In the genomic region with DNA sequence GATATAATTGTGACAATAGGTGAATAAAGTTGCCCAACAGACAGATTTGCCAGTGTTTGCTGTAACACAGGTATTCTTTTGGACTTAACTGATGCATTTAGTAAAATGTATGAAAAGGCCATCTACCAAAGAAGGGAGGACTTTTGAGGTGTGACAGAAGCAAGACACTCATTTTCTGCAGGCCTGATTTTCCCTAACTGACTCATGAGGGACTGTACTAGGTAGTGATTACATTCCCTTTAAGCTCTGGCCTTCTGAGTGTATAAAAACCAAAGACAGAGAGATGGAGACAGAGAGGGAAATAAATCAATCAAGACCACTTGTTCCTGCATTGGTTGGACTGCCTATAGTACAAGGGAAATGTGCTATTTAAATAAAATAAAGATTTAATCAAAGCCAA, we compare ENCODE assay signal across 35 cellular contexts.
"Had no signal": no experiment of that assay in that cellular context is flagged by ENCODE, and none has a peak within 500 bp of the region (broad histone marks: within the 10 kb centered on the region; RNA-seq: fewer than 3 reads in every experiment).

No MANE protein-coding gene starts in this region.

- H3K4me3 Mint-ChIP-seq: activated CD4-positive, alpha-beta T cell treated with anti-CD3 and anti-CD28 coated beads for 36 hours; activated CD4-positive, alpha-beta T cell treated with anti-CD3 and anti-CD28 coated beads, Interleukin-2, amount 10 ng/mL, durations not matched to agents 7 days and 5 days; activated CD8-positive, alpha-beta T cell treated with anti-CD3 and anti-CD28 coated beads for 36 hours; activated naive CD4-positive, alpha-beta T cell treated with anti-CD3 and anti-CD28 coated beads for 36 hours; activated naive CD8-positive, alpha-beta T cell treated with anti-CD3 and anti-CD28 coated beads for 36 hours; activated T-cell treated with anti-CD3 and anti-CD28 coated beads, Interleukin-2, amount 50 U/mL, for 4 hours; activated T-cell treated with anti-CD3 and anti-CD28 coated beads, Interleukin-2, amount 50 U/mL, for 72 hours; activated T-helper 1 cell treated with anti-CD3 and anti-CD28 coated beads, Interleukin-12 subunit alpha, Interleukin-12 subunit beta, Interleukin-2, Interleukin-4 antibody, amounts not matched to agents 30 ng/mL and 10 ng/mL and 1 ng/mL, durations not matched to agents 14 hours and 24 hours and 36 hours; activated T-helper 17 cell treated with anti-CD3 and anti-CD28 coated beads, Interleukin-2, amount 50 U/mL, for 72 hours; T-helper 1 cell treated with Interleukin-12 subunit alpha and Interleukin-12 subunit beta and Interleukin-4 antibody, amounts not matched to agents 30 μg/mL and 1 μg/mL, for 36 hours; T-helper 2 cell treated with Interferon-gamma antibody and Interleukin-4, amounts not matched to agents 5 μg/mL and 100 μg/mL, for 36 hours; WTC11 had no signal

- H3K4me1 Mint-ChIP-seq: activated CD4-positive, alpha-beta T cell treated with anti-CD3 and anti-CD28 coated beads, Interleukin-2, amount 10 ng/mL, durations not matched to agents 7 days and 5 days; activated naive CD8-positive, alpha-beta T cell treated with anti-CD3 and anti-CD28 coated beads for 36 hours; activated T-helper 17 cell treated with anti-CD3 and anti-CD28 coated beads, Interleukin-2, amount 50 U/mL, for 72 hours had no signal

- H3K4me1 ChIP-seq: body of pancreas, breast epithelium had no signal

- H3K4me3 ChIP-seq: adrenal gland, body of pancreas, breast epithelium had no signal

- H3K36me3 ChIP-seq: adrenal gland, brain microvascular endothelial cell, breast epithelium, WERI-Rb-1 had no signal

- H3K27me3 ChIP-seq: adrenal gland, body of pancreas, brain microvascular endothelial cell, breast epithelium had no signal

- ATAC-seq: activated CD4-positive, alpha-beta T cell treated with anti-CD3 and anti-CD28 coated beads for 36 hours; activated CD4-positive, CD25-positive, alpha-beta regulatory T cell treated with anti-CD3 and anti-CD28 coated beads, Interleukin-2, amount 50 U/mL, for 24 hours; activated CD8-positive, alpha-beta T cell treated with anti-CD3 and anti-CD28 coated beads for 36 hours; activated naive CD4-positive, alpha-beta T cell treated with anti-CD3 and anti-CD28 coated beads, Interleukin-2, amount 50 U/mL, for 72 hours; activated T-cell treated with anti-CD3 and anti-CD28 coated beads, Interleukin-2, amount 50 U/mL, for 4 hours; activated T-cell treated with anti-CD3 and anti-CD28 coated beads, Interleukin-2, amount 50 U/mL, for 72 hours; activated T-helper 17 cell treated with anti-CD3 and anti-CD28 coated beads, Interleukin-2, amount 50 U/mL, for 72 hours; body of pancreas; WTC11 had no signal

- H3K9me3 Mint-ChIP-seq: activated CD4-positive, alpha-beta T cell treated with anti-CD3 and anti-CD28 coated beads, Interleukin-2, amount 10 ng/mL, durations not matched to agents 7 days and 5 days; activated CD8-positive, alpha-beta T cell treated with anti-CD3 and anti-CD28 coated beads for 36 hours; activated naive CD4-positive, alpha-beta T cell treated with anti-CD3 and anti-CD28 coated beads for 36 hours; activated naive CD4-positive, alpha-beta T cell treated with anti-CD3 and anti-CD28 coated beads, Interleukin-2, amount 50 U/mL, for 72 hours; activated naive CD8-positive, alpha-beta T cell treated with anti-CD3 and anti-CD28 coated beads for 36 hours; activated T-cell treated with anti-CD3 and anti-CD28 coated beads, Interleukin-2, amount 50 U/mL, for 4 hours; activated T-cell treated with anti-CD3 and anti-CD28 coated beads, Interleukin-2, amount 50 U/mL, for 72 hours; activated T-helper 1 cell treated with anti-CD3 and anti-CD28 coated beads, Interleukin-12 subunit alpha, Interleukin-12 subunit beta, Interleukin-2, Interleukin-4 antibody, amounts not matched to agents 30 ng/mL and 10 ng/mL and 1 ng/mL, durations not matched to agents 14 hours and 24 hours and 36 hours; activated T-helper 17 cell treated with anti-CD3 and anti-CD28 coated beads, Interleukin-2, amount 50 U/mL, for 72 hours; T-helper 1 cell treated with Interleukin-12 subunit alpha and Interleukin-12 subunit beta and Interleukin-4 antibody, amounts not matched to agents 30 μg/mL and 1 μg/mL, for 36 hours; T-helper 2 cell treated with Interferon-gamma antibody and Interleukin-4, amounts not matched to agents 5 μg/mL and 100 μg/mL, for 36 hours had no signal

- H3K9me3 ChIP-seq: adrenal gland, body of pancreas, breast epithelium had no signal

- DNase-seq: activated CD4-positive, alpha-beta T cell treated with anti-CD3 and anti-CD28 coated beads for 1 hour; activated CD4-positive, alpha-beta T cell treated with anti-CD3 and anti-CD28 coated beads for 36 hours; activated CD4-positive, alpha-beta T cell treated with anti-CD3 and anti-CD28 coated beads for 48 hours; activated CD4-positive, alpha-beta T cell treated with anti-CD3 and anti-CD28 coated beads, Interleukin-2, amount 10 ng/mL, durations not matched to agents 7 days and 5 days; activated CD4-positive, alpha-beta T cell treated with anti-CD3 and anti-CD28 coated beads, Interleukin-2, amount 50 U/mL, for 48 hours; activated CD4-positive, CD25-positive, alpha-beta regulatory T cell; activated CD8-positive, alpha-beta memory T cell treated with anti-CD3 and anti-CD28 coated beads, Interleukin-2, amount 50 U/mL, for 4 hours; activated CD8-positive, alpha-beta T cell treated with anti-CD3 and anti-CD28 coated beads for 36 hours; activated effector memory CD4-positive, alpha-beta T cell treated with anti-CD3 and anti-CD28 coated beads, Interleukin-2, amount 50 U/mL, for 16 hours; activated gamma-delta T cell treated with Interleukin-2 at 50 U/mL for 16 hours; activated naive CD4-positive, alpha-beta T cell; activated naive CD4-positive, alpha-beta T cell treated with anti-CD3 and anti-CD28 coated beads for 36 hours; activated naive CD4-positive, alpha-beta T cell treated with anti-CD3 and anti-CD28 coated beads, Interleukin-2, amount 50 U/mL, for 16 hours; activated naive CD8-positive, alpha-beta T cell treated with anti-CD3 and anti-CD28 coated beads for 36 hours; activated T-cell treated with anti-CD3 and anti-CD28 coated beads for 4 hours; activated T-cell treated with anti-CD3 and anti-CD28 coated beads, Interleukin-2, amount 50 U/mL, for 1 hour; activated T-cell treated with anti-CD3 and anti-CD28 coated beads, Interleukin-2, amount 50 U/mL, for 4 hours; activated T-cell treated with anti-CD3 and anti-CD28 coated beads, Interleukin-2, amount 50 U/mL, for 72 hours; adrenal gland; amniotic stem cell; aorta; body of pancreas; brain microvascular endothelial cell; central memory CD4-positive, alpha-beta T cell; T-helper 2 cell; T-helper 9 cell; WERI-Rb-1 had no signal

- H3K36me3 Mint-ChIP-seq: activated naive CD4-positive, alpha-beta T cell treated with anti-CD3 and anti-CD28 coated beads, Interleukin-2, amount 50 U/mL, for 72 hours; activated naive CD8-positive, alpha-beta T cell treated with anti-CD3 and anti-CD28 coated beads for 36 hours had no signal

- H3K27me3 Mint-ChIP-seq: activated CD4-positive, alpha-beta T cell treated with anti-CD3 and anti-CD28 coated beads for 36 hours; activated CD8-positive, alpha-beta T cell treated with anti-CD3 and anti-CD28 coated beads for 36 hours; activated naive CD8-positive, alpha-beta T cell treated with anti-CD3 and anti-CD28 coated beads for 36 hours had no signal

- H3K27ac Mint-ChIP-seq: activated CD4-positive, alpha-beta T cell treated with anti-CD3 and anti-CD28 coated beads for 36 hours; activated CD4-positive, alpha-beta T cell treated with anti-CD3 and anti-CD28 coated beads, Interleukin-2, amount 10 ng/mL, durations not matched to agents 7 days and 5 days; activated CD8-positive, alpha-beta T cell treated with anti-CD3 and anti-CD28 coated beads for 36 hours; activated naive CD4-positive, alpha-beta T cell treated with anti-CD3 and anti-CD28 coated beads for 36 hours; activated naive CD4-positive, alpha-beta T cell treated with anti-CD3 and anti-CD28 coated beads, Interleukin-2, amount 50 U/mL, for 72 hours; activated naive CD8-positive, alpha-beta T cell treated with anti-CD3 and anti-CD28 coated beads for 36 hours; activated T-cell treated with anti-CD3 and anti-CD28 coated beads, Interleukin-2, amount 50 U/mL, for 72 hours; activated T-helper 1 cell treated with anti-CD3 and anti-CD28 coated beads, Interleukin-12 subunit alpha, Interleukin-12 subunit beta, Interleukin-2, Interleukin-4 antibody, amounts not matched to agents 30 ng/mL and 10 ng/mL and 1 ng/mL, durations not matched to agents 14 hours and 24 hours and 36 hours; activated T-helper 17 cell treated with anti-CD3 and anti-CD28 coated beads, Interleukin-2, amount 50 U/mL, for 72 hours; T-helper 1 cell treated with Interleukin-12 subunit alpha and Interleukin-12 subunit beta and Interleukin-4 antibody, amounts not matched to agents 30 μg/mL and 1 μg/mL, for 36 hours; T-helper 2 cell treated with Interferon-gamma antibody and Interleukin-4, amounts not matched to agents 5 μg/mL and 100 μg/mL, for 36 hours; WTC11 had no signal

- H3K27ac ChIP-seq: adrenal gland, body of pancreas, brain microvascular endothelial cell, breast epithelium, WERI-Rb-1 had no signal
